In genomic region chr10:82932426-82932825, GRCh38 we compare ENCODE assay signal across 19 cellular contexts.
"Had no signal": no experiment of that assay in that cellular context is flagged by ENCODE, and none has a peak within 500 bp of the region (broad histone marks: within the 10 kb centered on the region; RNA-seq: fewer than 3 reads in every experiment).

No MANE protein-coding gene starts in this region.

- DNase-seq: activated B cell treated with CpG ODN at 0.5 μM for 24 hours; activated CD4-positive, alpha-beta memory T cell treated with anti-CD3 and anti-CD28 coated beads for 36 hours; activated CD4-positive, alpha-beta T cell treated with anti-CD3 and anti-CD28 coated beads, Interleukin-2, amount 10 ng/mL, durations not matched to agents 7 days and 5 days; activated CD8-positive, alpha-beta memory T cell treated with anti-CD3 and anti-CD28 coated beads for 24 hours; activated effector memory CD4-positive, alpha-beta T cell treated with anti-CD3 and anti-CD28 coated beads, Interleukin-2, amount 50 U/mL, for 16 hours; activated naive CD4-positive, alpha-beta T cell treated with Interleukin-2 at 50 U/mL for 16 hours; activated T-cell treated with anti-CD3 and anti-CD28 coated beads, Interleukin-2, amount 50 U/mL, for 4 hours; central memory CD4-positive, alpha-beta T cell; MV-4-11; NCI-H1092 treated with DMSO at 0.1 percent for 48 hours; NCI-H1417 treated with DMSO at 0.1 percent for 48 hours; NCI-H1694; NCI-H2029 treated with DMSO at 0.1 percent for 48 hours; NCI-H510A treated with DMSO at 0.1 percent for 48 hours; SHP77 treated with DMSO at 0.1 percent for 48 hours; T-cell; T-helper 2 cell; T1000 had no signal

- H3K27ac ChIP-seq: KMS-11 had no signal
